Comparison of ENCODE assay signal across 21 cellular contexts in the genomic region with DNA sequence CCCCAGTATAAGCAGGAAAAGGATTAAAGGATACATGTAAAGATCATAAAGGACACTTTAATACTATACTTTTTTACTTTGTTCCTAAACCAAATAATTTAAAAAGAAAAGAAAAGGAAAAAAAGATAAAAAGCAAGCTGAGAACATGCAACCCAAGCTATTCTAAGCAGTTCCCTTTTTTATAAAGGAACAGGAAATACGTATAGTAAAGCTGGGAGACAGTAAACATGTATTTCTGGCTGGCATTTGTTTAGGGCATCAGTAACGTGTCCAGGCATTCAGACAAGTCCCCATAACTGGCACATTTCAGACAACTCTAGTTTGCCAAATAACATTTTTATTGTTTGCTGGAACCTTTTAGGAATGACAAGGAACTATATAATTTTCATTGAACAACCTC. TPM values are rescaled to one million over a fixed set of nuclear protein-coding genes. Genes with fewer than 3 reads are reported as not detected.
"Had no signal": no experiment of that assay in that cellular context is flagged by ENCODE, and none has a peak within 500 bp of the region (broad histone marks: within the 10 kb centered on the region; RNA-seq: fewer than 3 reads in every experiment).

No MANE protein-coding gene starts in this region.

- DNase-seq: activated CD4-positive, alpha-beta memory T cell treated with anti-CD3 and anti-CD28 coated beads for 36 hours; activated CD8-positive, alpha-beta memory T cell treated with anti-CD3 and anti-CD28 coated beads, Interleukin-2, amount 10 ng/mL, durations not matched to agents 7 days and 5 days; activated naive CD4-positive, alpha-beta T cell treated with anti-CD3 and anti-CD28 coated beads, Interleukin-2, amount 10 ng/mL, durations not matched to agents 7 days and 5 days; activated T-cell treated with anti-CD3 and anti-CD28 coated beads, Interleukin-2, amount 50 U/mL, for 1 hour; dermis blood vessel endothelial cell; effector memory CD8-positive, alpha-beta T cell; head of caudate nucleus; kidney glomerular epithelial cell; left ventricle myocardium superior; mesenchymal stem cell; nucleus accumbens; posterior cingulate gyrus; retina; stimulated activated CD4-positive, alpha-beta T cell treated with anti-CD3 and anti-CD28 coated beads, Interleukin-2, amount 100 ng/mL, for 48 hours; thyroid gland; WERI-Rb-1 had no signal

- ATAC-seq: activated CD8-positive, alpha-beta memory T cell treated with anti-CD3 and anti-CD28 coated beads, Interleukin-2, amount 10 ng/mL, durations not matched to agents 7 days and 5 days; effector memory CD8-positive, alpha-beta T cell; left ventricle myocardium superior; natural killer cell treated with Interleukin-12 subunit alpha and Interleukin-12 subunit beta and Interleukin-15 and Interleukin-18, amount 100 ng/mL, for 72 hours; stimulated activated memory B cell treated with anti-CD40 and anti-IgM and Interleukin-4, amounts not matched to agents 10 μg/mL and 1 μg/mL and 100 μg/mL, for 72 hours had no signal

- H3K27me3 ChIP-seq: thyroid gland had no signal

- H3K27ac ChIP-seq: epithelial cell of prostate, thyroid gland, WERI-Rb-1 had no signal

- H3K36me3 ChIP-seq: thyroid gland, WERI-Rb-1 had no signal

- H3K4me3 ChIP-seq: thyroid gland had no signal

- H3K9me3 ChIP-seq: thyroid gland had no signal

RNA-seq across cellular contexts. Expression of gene TEX12, which starts 33.1 kb away (rescaled TPM):
- total RNA-seq: activated CD8-positive, alpha-beta memory T cell treated with anti-CD3 and anti-CD28 coated beads, Interleukin-2, amount 10 ng/mL, durations not matched to agents 7 days and 5 days; astrocyte; dermis blood vessel endothelial cell; frontal cortex; left ventricle myocardium superior had no signal

RNA-seq across cellular contexts. Expression of gene IL18, which starts 36.4 kb away (rescaled TPM):
- total RNA-seq: activated CD4-positive, alpha-beta memory T cell treated with anti-CD3 and anti-CD28 coated beads for 36 hours had no signal
